In genomic region chr5:148922606-148923005, GRCh38 we compare ENCODE assay signal across 17 cellular contexts.
DNase-seq lines count a peak whose midpoint lies in the region; ATAC-seq, FAIRE-seq and TF ChIP-seq lines count a peak whose summit lies in the region.
"Had no signal": no experiment of that assay in that cellular context is flagged by ENCODE, and none has a peak within 500 bp of the region (broad histone marks: within the 10 kb centered on the region; RNA-seq: fewer than 3 reads in every experiment).

No MANE protein-coding gene starts in this region.

- H3K4me3 ChIP-seq in adrenal gland: no peak overlapping the region
- H3K4me3 ChIP-seq: cardiac muscle cell, PC-9, stomach had no signal

- 25 to 35% (median 27%) methylated on average over 1 of the region's 1 CpG for WGBS in adrenal gland, 4 donors

- no peak for TF ChIP-seq CTCF in adrenal gland (IDR thresholded peaks at IDR 0.05)

- no peak overlapping the region for H3K27ac ChIP-seq in adrenal gland
- H3K27ac ChIP-seq: cardiac muscle cell, PC-9, stomach had no signal

- peak; percentile 74 for ATAC-seq in GM18909 (IDR thresholded peaks at IDR 0.05; ENCODE audit: poor library complexity, unreplicated experiment)
- ATAC-seq in HG02623 (IDR thresholded peaks at IDR 0.05; ENCODE audit: unreplicated experiment): peak; percentile 88
- ATAC-seq in HG03469 (IDR thresholded peaks at IDR 0.05; ENCODE audit: unreplicated experiment): peak; percentile 58
- ATAC-seq: HCT116 had no signal

- TF ChIP-seq POLR2A in GM12892 (IDR thresholded peaks at IDR 0.05; ENCODE audit: low read depth, low read length) (no peak), adrenal gland (IDR thresholded peaks at IDR 0.05) (no peak)

- H3K9me3 ChIP-seq in adrenal gland (replicated peaks in 1 of 3): no peaks in the 10 kb centered on the region
- H3K9me3 ChIP-seq: stomach had no signal

- DNase-seq in GM12892 (ENCODE audit: insufficient read length) (no peak), retina (no peak), T-helper 9 cell (no peak), DMS153 (lab: John Stamatoyannopoulos, UW) (no peak), adrenal gland (no peak)
- DNase-seq: activated effector memory CD4-positive, alpha-beta T cell treated with Interleukin-2 at 50 U/mL for 16 hours; DND-41; kidney glomerular epithelial cell; PC-9; stimulated activated CD4-positive, alpha-beta T cell treated with anti-CD3 and anti-CD28 coated beads, Interleukin-2, amount 100 ng/mL, for 48 hours; stomach; SW 1271 had no signal

- no peaks in the 10 kb centered on the region for H3K36me3 ChIP-seq in adrenal gland (replicated peaks in 1 of 2)
- H3K36me3 ChIP-seq: cardiac muscle cell, stomach had no signal

- FAIRE-seq in GM12892 (lab: Jason Lieb, UNC): peak; percentile 38

- no peaks in the 10 kb centered on the region for H3K4me1 ChIP-seq in adrenal gland (replicated peaks in 1 of 2)

- intact Hi-C loops in adrenal gland (cut with DNase I): no loop called here

- H3K27me3 ChIP-seq in adrenal gland: peaks cover 3% of the 10 kb centered on the region
- H3K27me3 ChIP-seq: cardiac muscle cell, stomach had no signal
